1 cellular context compared by ENCODE assay signal in genomic region chr19:5952193-5953033, GRCh38.
TF ChIP-seq lines count a peak whose summit lies in the region.

No MANE protein-coding gene starts in this region.

TF ChIP-seq in K562, 482 proteins besides CTCF, POLR2A, EP300 and RAD21:
- TF ChIP-seq NFRKB (IDR thresholded peaks at IDR 0.05; ENCODE audit: low read depth): peak; percentile 8; the same call in 1 of the 2 replicates
- no peak for TF ChIP-seq GMEB1 (CRISPR knock-in tag; IDR thresholded peaks at IDR 0.05)
- TF ChIP-seq NFIC (IDR thresholded peaks at IDR 0.05): peak; percentile 66
